20 cellular contexts compared by ENCODE assay signal in the genomic region with DNA sequence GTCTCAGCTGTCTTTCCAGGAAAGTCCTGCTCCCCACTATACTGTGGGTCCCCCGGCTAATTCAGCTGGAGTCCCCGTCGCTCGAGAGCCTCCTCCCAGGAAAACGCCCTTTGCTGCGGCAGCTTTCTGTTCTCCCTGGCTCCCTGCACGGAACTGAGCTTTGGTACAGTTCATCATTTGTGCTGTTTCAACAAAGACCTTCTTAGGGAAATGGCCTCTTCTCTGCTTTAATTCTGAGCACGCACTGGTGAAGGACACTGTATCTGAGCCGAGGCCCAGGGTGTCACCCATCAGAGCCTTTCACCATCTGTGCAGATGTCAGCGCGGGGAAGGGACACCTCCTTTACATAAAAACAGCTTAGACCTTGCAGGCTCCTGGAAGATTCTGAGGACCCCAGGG. TPM values are rescaled to one million over a fixed set of nuclear protein-coding genes. Genes with fewer than 3 reads are reported as not detected.
DNase-seq lines count a peak whose midpoint lies in the region; ATAC-seq, FAIRE-seq and TF ChIP-seq lines count a peak whose summit lies in the region.
"Had no signal": no experiment of that assay in that cellular context is flagged by ENCODE, and none has a peak within 500 bp of the region (broad histone marks: within the 10 kb centered on the region; RNA-seq: fewer than 3 reads in every experiment).

No MANE protein-coding gene starts in this region.

- TF ChIP-seq CTCF in K562 (IDR thresholded peaks at IDR 0.05 in 2 of 3, conservative IDR thresholded peaks at IDR 0.05 in 1 of 3; ENCODE audit: insufficient read depth in 2 of 3, low read depth in 1 of 3, low read length in 3 of 3), result no peak

- TF ChIP-seq EP300 in K562 (IDR thresholded peaks at IDR 0.05; ENCODE audit: low read length), result no peak

- BruUV-seq in K562 (replicated peaks; lab: Mats Ljungman, UMichigan), result no TSS peak

- H3K36me3 ChIP-seq in BLaER1 (no peaks in the 10 kb centered on the region), K562 (ENCODE audit: control insufficient read depth, insufficient read depth, low read length) (no peaks in the 10 kb centered on the region)
- H3K36me3 ChIP-seq: BE2C had no signal

- under 1% methylated on average over 11 of the region's 11 CpGs for WGBS in K562 (ENCODE audit: insufficient coverage, low coverage, missing lambda C conversion rate)

- no peak for FAIRE-seq in K562 (lab: Jason Lieb, UNC)
- FAIRE-seq: A204.1, D721Med, GM12892 had no signal

- H3K9me3 ChIP-seq in BLaER1 (peaks cover 11% of the 10 kb centered on the region), K562 (replicated peaks; ENCODE audit: control insufficient read depth, insufficient read depth, low read depth, low read length) (0 out of 2 replicates have a peak, but pooled peaks cover 5% of the 10 kb centered on the region)
- H3K9me3 ChIP-seq: BE2C had no signal

- TF ChIP-seq RAD21 in K562 (CRISPR knock-in tag; conservative IDR thresholded peaks at IDR 0.05 in 1 of 2, IDR thresholded peaks at IDR 0.05 in 1 of 2), result no peak

- CTCF ChIA-PET in K562 (lab: Yijun Ruan, JAX; ENCODE audit: low intra/inter-chr PET ratio), result no interaction called here

- intact Hi-C loops in K562 (cut with micrococcal nuclease), result no loop called here

- H3K4me1 ChIP-seq in BLaER1, result peaks cover 48% of the 10 kb centered on the region
- peaks cover 0 to 21% of the 10 kb centered on the region in 2 experiments; a peak in 2 of 5 replicates for H3K4me1 ChIP-seq in K562 (replicated peaks in 1 of 2; ENCODE audit: control insufficient read depth in 2 of 2, insufficient read depth in 2 of 2, low read length in 2 of 2)
- H3K4me1 ChIP-seq: BE2C had no signal

- no peaks in the 10 kb centered on the region for H3K79me2 ChIP-seq in K562 (ENCODE audit: control insufficient read depth, insufficient read depth, low read length)

- no peaks in the 10 kb centered on the region for H3K9me1 ChIP-seq in K562 (ENCODE audit: control insufficient read depth, insufficient read depth, low read length)

- 0 out of 2 replicates have a peak overlapping the region, but pooled peaks have one; percentile 7 for H3K4me2 ChIP-seq in BLaER1
- no peak overlapping the region for H3K4me2 ChIP-seq in K562 (ENCODE audit: insufficient read depth, low read length)

- H3K4me3 ChIP-seq in BLaER1, result no peak overlapping the region
- no peak overlapping the region for H3K4me3 ChIP-seq in K562

- no peaks in the 10 kb centered on the region for H3K27me3 ChIP-seq in BLaER1
- peaks cover 30 to 60% of the 10 kb centered on the region in 2 experiments; a peak in 4 of 5 replicates for H3K27me3 ChIP-seq in K562 (ENCODE audit: control insufficient read depth in 2 of 2, insufficient read depth in 2 of 2, low read length in 2 of 2)
- no peaks in the 10 kb centered on the region for H3K27me3 ChIP-seq in layer of hippocampus (ENCODE audit: control insufficient read depth, insufficient read depth, low read length)
- H3K27me3 ChIP-seq: BE2C had no signal

- in situ Hi-C loops in K562 (cut with MboI), result no loop called here

- no peak for DNase-seq in K562 (ENCODE audit: extremely low read depth in 1 of 4, low spot score in 3 of 4)
- DNase-seq in pons (ENCODE audit: low spot score), result peak; percentile 91
- no peak for DNase-seq in NCI-H748 treated with DMSO at 0.1 percent for 48 hours (lab: John Stamatoyannopoulos, UW)
- DNase-seq in foreskin melanocyte, result no peak
- DNase-seq in NCI-H1930 (lab: John Stamatoyannopoulos, UW), result no peak
- DNase-seq: BE2C; CD8-positive, alpha-beta T cell; COR-L47; DMS153; EL; GDM1; GOT3; H9 had no signal

- no peak overlapping the region for H2AFZ ChIP-seq in K562 (ENCODE audit: low read depth, low read length)

- H3K9ac ChIP-seq in BLaER1 (no peak overlapping the region), K562 (ENCODE audit: insufficient read depth in 1 of 2, low read depth in 2 of 2, low read length in 2 of 2) (no peak overlapping the region)

- H3K27ac ChIP-seq in BLaER1, result no peak overlapping the region
- H3K27ac ChIP-seq in K562 (ENCODE audit: extremely low read depth, low read depth, low read length), result no peak overlapping the region
- peak overlapping the region; percentile 59 for H3K27ac ChIP-seq in layer of hippocampus (ENCODE audit: low read depth, low read length)

- POLR2A ChIA-PET in K562 (lab: Yijun Ruan, JAX), result no interaction called here

- peak; percentile 20 for ATAC-seq in K562
- ATAC-seq in HG03565 (IDR thresholded peaks at IDR 0.05; ENCODE audit: unreplicated experiment), result no peak
- ATAC-seq: CD8-positive, alpha-beta T cell had no signal

- H4K20me1 ChIP-seq in BLaER1 (no peaks in the 10 kb centered on the region), K562 (replicated peaks; ENCODE audit: control insufficient read depth, insufficient read depth, low read length) (no peaks in the 10 kb centered on the region)

- no peak for TF ChIP-seq POLR2A in K562 (conservative IDR thresholded peaks at IDR 0.05)

RNA-seq across cellular contexts. Expression of a gene that starts 13.5 kb away (rescaled TPM):
- 13.3 and 27.8 TPM in 2 replicates for total RNA-seq in K562 (2011; cell fraction: chromatin; rRNA removed; ENCODE audit: low replicate concordance)
- 23.4 and 30.4 TPM in 2 replicates for total RNA-seq in K562 (2011; cell fraction: nucleolus; rRNA removed)
- total RNA-seq in K562 (2011; cell fraction: nucleoplasm; rRNA removed), result 18.3 and 19.9 TPM in 2 replicates
- total RNA-seq in K562 (2014; rRNA removed), result 24.5 and 26.2 TPM in 2 replicates
- total RNA-seq in K562 (2014; rRNA removed; fragmentation: Illumina TruSeq; extraction: Trizol), result 5.6 and 5.7 TPM in 2 replicates
- 8.4 and 9.3 TPM in 2 replicates for total RNA-seq in K562 (2015; rRNA removed; fragmentation: Illumina TruSeq; extraction: Trizol)
- total RNA-seq in K562 (2021), result 18.2 and 18.7 TPM in 2 replicates
- 8.7 and 9.4 TPM in 2 replicates for polyA plus RNA-seq in K562 (2011; rRNA removed)
- 9.6 and 19.3 TPM in 2 replicates for polyA plus RNA-seq in K562 (2011; cell fraction: cytosol; rRNA removed)
- polyA plus RNA-seq in K562 (2011; cell fraction: nucleus; rRNA removed), result 18.8 and 28.5 TPM in 2 replicates
- polyA plus RNA-seq in K562 (2012), result 9.3 and 13.4 TPM in 2 replicates
- polyA plus RNA-seq in K562 (2014; fragmentation: Illumina TruSeq; extraction: Trizol), result 6.4 and 10.6 TPM in 2 replicates
- under 1 TPM; 0.03 to 0.11 TPM for polyA plus RNA-seq in K562 (2014; fragmentation: Nextera tagmentation; extraction: Ambion mirVana)
- 18.8 and 22.5 TPM in 2 replicates for polyA plus RNA-seq in K562 (2014; rRNA removed)
- polyA minus RNA-seq in K562 (2011; rRNA and poly(A)+ RNA removed), result 3.5 and 3.9 TPM in 2 replicates
- 5.4 and 14.7 TPM in 2 replicates for polyA minus RNA-seq in K562 (2011; cell fraction: cytosol; rRNA and poly(A)+ RNA removed)
- polyA minus RNA-seq in K562 (2011; cell fraction: nucleus; rRNA and poly(A)+ RNA removed), result 11.1 and 14.0 TPM in 2 replicates

RNA-seq across cellular contexts. Expression of a gene that starts 34.2 kb away (rescaled TPM):
- 270 and 338 TPM in 2 replicates for total RNA-seq in K562 (2011; cell fraction: chromatin; rRNA removed; ENCODE audit: low replicate concordance)
- total RNA-seq in K562 (2011; cell fraction: nucleolus; rRNA removed), result 175 and 181 TPM in 2 replicates
- total RNA-seq in K562 (2011; cell fraction: nucleoplasm; rRNA removed), result 289 and 345 TPM in 2 replicates
- total RNA-seq in K562 (2014; rRNA removed), result 63.1 and 109 TPM in 2 replicates
- total RNA-seq in K562 (2014; rRNA removed; fragmentation: Illumina TruSeq; extraction: Trizol), result 183 and 211 TPM in 2 replicates
- 146 and 153 TPM in 2 replicates for total RNA-seq in K562 (2015; rRNA removed; fragmentation: Illumina TruSeq; extraction: Trizol)
- total RNA-seq in K562 (2021), result 219 and 235 TPM in 2 replicates
- 316 and 354 TPM in 2 replicates for polyA plus RNA-seq in K562 (2011; rRNA removed)
- 218 and 437 TPM in 2 replicates for polyA plus RNA-seq in K562 (2011; cell fraction: cytosol; rRNA removed)
- 267 and 372 TPM in 2 replicates for polyA plus RNA-seq in K562 (2011; cell fraction: nucleus; rRNA removed)
- 133 and 293 TPM in 2 replicates for polyA plus RNA-seq in K562 (2012)
- 299 and 323 TPM in 2 replicates for polyA plus RNA-seq in K562 (2014; fragmentation: Illumina TruSeq; extraction: Trizol)
- polyA plus RNA-seq in K562 (2014; fragmentation: Nextera tagmentation; extraction: Ambion mirVana), result 10 to 100 TPM; 19.6 to 34.5 TPM
- polyA plus RNA-seq in K562 (2014; rRNA removed), result 216 and 249 TPM in 2 replicates
- polyA minus RNA-seq in K562 (2011; rRNA and poly(A)+ RNA removed), result 304 and 371 TPM in 2 replicates
- polyA minus RNA-seq in K562 (2011; cell fraction: cytosol; rRNA and poly(A)+ RNA removed), result 79.7 and 109 TPM in 2 replicates
- 23.0 and 33.4 TPM in 2 replicates for polyA minus RNA-seq in K562 (2011; cell fraction: nucleus; rRNA and poly(A)+ RNA removed)

RNA-seq across cellular contexts. Expression of a gene that starts 34.5 kb away (rescaled TPM):
- 24.9 and 49.4 TPM in 2 replicates for total RNA-seq in K562 (2011; cell fraction: chromatin; rRNA removed; ENCODE audit: low replicate concordance)
- 26.6 and 36.7 TPM in 2 replicates for total RNA-seq in K562 (2011; cell fraction: nucleolus; rRNA removed)
- 26.9 and 29.6 TPM in 2 replicates for total RNA-seq in K562 (2011; cell fraction: nucleoplasm; rRNA removed)
- 6.1 and 9.3 TPM in 2 replicates for total RNA-seq in K562 (2014; rRNA removed)
- total RNA-seq in K562 (2014; rRNA removed; fragmentation: Illumina TruSeq; extraction: Trizol), result 2.3 and 2.9 TPM in 2 replicates
- total RNA-seq in K562 (2015; rRNA removed; fragmentation: Illumina TruSeq; extraction: Trizol), result 4.7 and 5.5 TPM in 2 replicates
- 5.1 and 7.6 TPM in 2 replicates for total RNA-seq in K562 (2021)
- polyA plus RNA-seq in K562 (2011; rRNA removed), result 3.9 and 4.4 TPM in 2 replicates
- polyA plus RNA-seq in K562 (2011; cell fraction: cytosol; rRNA removed), result 4.3 and 4.7 TPM in 2 replicates
- 10.6 and 16.9 TPM in 2 replicates for polyA plus RNA-seq in K562 (2011; cell fraction: nucleus; rRNA removed)
- 3.6 and 6.3 TPM in 2 replicates for polyA plus RNA-seq in K562 (2012)
- 1.8 and 2.7 TPM in 2 replicates for polyA plus RNA-seq in K562 (2014; fragmentation: Illumina TruSeq; extraction: Trizol)
- polyA plus RNA-seq in K562 (2014; fragmentation: Nextera tagmentation; extraction: Ambion mirVana), result under 1 TPM; 0.24 to 0.35 TPM
- 4.2 and 5.8 TPM in 2 replicates for polyA plus RNA-seq in K562 (2014; rRNA removed)
- 5.5 and 9.6 TPM in 2 replicates for polyA minus RNA-seq in K562 (2011; rRNA and poly(A)+ RNA removed)
- polyA minus RNA-seq in K562 (2011; cell fraction: cytosol; rRNA and poly(A)+ RNA removed), result 4.8 and 5.6 TPM in 2 replicates
- 11.7 and 12.0 TPM in 2 replicates for polyA minus RNA-seq in K562 (2011; cell fraction: nucleus; rRNA and poly(A)+ RNA removed)

RNA-seq across cellular contexts. Expression of a gene that starts 50.2 kb away (rescaled TPM):
- 0.07 TPM in 1 of 2 replicates, not detected in the other for total RNA-seq in K562 (2011; cell fraction: chromatin; rRNA removed; ENCODE audit: low replicate concordance)
- total RNA-seq in K562 (2011; cell fraction: nucleolus; rRNA removed), result not detected in 2 replicates
- total RNA-seq in K562 (2011; cell fraction: nucleoplasm; rRNA removed), result not detected in 2 replicates
- total RNA-seq in K562 (2014; rRNA removed), result not detected in 2 replicates
- total RNA-seq in K562 (2014; rRNA removed; fragmentation: Illumina TruSeq; extraction: Trizol), result not detected in 2 replicates
- total RNA-seq in K562 (2015; rRNA removed; fragmentation: Illumina TruSeq; extraction: Trizol), result not detected in 2 replicates
- 0.04 and 0.16 TPM in 2 replicates for total RNA-seq in K562 (2021)
- polyA plus RNA-seq in K562 (2011; rRNA removed), result not detected in 2 replicates
- polyA plus RNA-seq in K562 (2011; cell fraction: cytosol; rRNA removed), result not detected in 2 replicates
- 0.01 and 0.04 TPM in 2 replicates for polyA plus RNA-seq in K562 (2011; cell fraction: nucleus; rRNA removed)
- not detected in 2 replicates for polyA plus RNA-seq in K562 (2012)
- not detected in 2 replicates for polyA plus RNA-seq in K562 (2014; fragmentation: Illumina TruSeq; extraction: Trizol)
- not detected for polyA plus RNA-seq in K562 (2014; fragmentation: Nextera tagmentation; extraction: Ambion mirVana)
- polyA plus RNA-seq in K562 (2014; rRNA removed), result not detected in 2 replicates
- not detected in 2 replicates for polyA minus RNA-seq in K562 (2011; rRNA and poly(A)+ RNA removed)
- not detected in 2 replicates for polyA minus RNA-seq in K562 (2011; cell fraction: cytosol; rRNA and poly(A)+ RNA removed)
- not detected in 2 replicates for polyA minus RNA-seq in K562 (2011; cell fraction: nucleus; rRNA and poly(A)+ RNA removed)
- polyA plus RNA-seq: CD14-positive monocyte had no signal
